In genomic region chr9:503881-504852, GRCh38 we compare ENCODE assay signal across 8 cellular contexts.
A peak's percentile ranks its signal among the peaks of the same experiment; 100 is the strongest.
DNase-seq lines count a peak whose midpoint lies in the region; ATAC-seq and TF ChIP-seq lines count a peak whose summit lies in the region.

KANK1 (plus strand) TSS chr9:504695.

- peak; percentile 8 for TF ChIP-seq CTCF in choroid plexus epithelial cell (conservative IDR thresholded peaks at IDR 0.05; ENCODE audit: low read depth, low read length)

- peak; percentile 84 for ATAC-seq in HG02884 (IDR thresholded peaks at IDR 0.05; ENCODE audit: unreplicated experiment)

- peak within 1 kb of the TSS; percentile 53 for H3K4me3 ChIP-seq in choroid plexus epithelial cell (ENCODE audit: low read depth, low read length)

- DNase-seq in NCI-H524 (lab: John Stamatoyannopoulos, UW) (peak; percentile 69 to 85), NCI-H524 treated with DMSO at 0.1 percent for 48 hours (lab: John Stamatoyannopoulos, UW) (no peak), NCI-H2107 treated with DMSO at 0.1 percent for 48 hours (lab: John Stamatoyannopoulos, UW; ENCODE audit: unreplicated experiment) (peak; percentile 8), choroid plexus epithelial cell (ENCODE audit: low read depth) (peak; percentile 42), kidney glomerular epithelial cell (lab: John Stamatoyannopoulos, UW) (peak; percentile 88)
- peak; percentile 46 to 50 for DNase-seq in activated CD4-positive, alpha-beta T cell treated with anti-CD3 and anti-CD28 coated beads for 24 hours (ENCODE audit: low read depth in 2 of 2)
- DNase-seq in stimulated activated CD4-positive, alpha-beta T cell treated with anti-CD3 and anti-CD28 coated beads, Interleukin-15, amount 100 ng/mL, for 48 hours (ENCODE audit: low read depth in 2 of 2) = peak; percentile 39 to 66
